In genomic region chr1:19684677-19685076, GRCh38 we compare ENCODE assay signal across 28 cellular contexts. TPM values are rescaled to one million over a fixed set of nuclear protein-coding genes. Genes with fewer than 3 reads are reported as not detected.
"Had no signal": no experiment of that assay in that cellular context is flagged by ENCODE, and none has a peak within 500 bp of the region (broad histone marks: within the 10 kb centered on the region; RNA-seq: fewer than 3 reads in every experiment).

No MANE protein-coding gene starts in this region.

- H3K36me3 ChIP-seq: gastrocnemius medialis, neural progenitor cell, prostate gland, transverse colon, uterus had no signal

- FAIRE-seq: colon, kidney had no signal

- H3K4me3 ChIP-seq: esophagus muscularis mucosa, gastrocnemius medialis, heart left ventricle, hepatocyte, neural progenitor cell, prostate gland, sigmoid colon, transverse colon, upper lobe of right lung, uterus had no signal

- H3K4me1 ChIP-seq: gastrocnemius medialis, prostate gland, sigmoid colon, transverse colon, upper lobe of right lung, uterus had no signal

- H3K4me2 ChIP-seq: hepatocyte, neural progenitor cell had no signal

- H2AFZ ChIP-seq: hepatocyte, neural progenitor cell had no signal

- H3K9ac ChIP-seq: neural progenitor cell had no signal

- DNase-seq: effector CD8-positive, alpha-beta T cell; endodermal cell; foreskin fibroblast; gastrocnemius medialis; kidney; mesenchymal stem cell; naive thymus-derived CD4-positive, alpha-beta T cell; right cardiac atrium; sigmoid colon; stimulated activated CD4-positive, alpha-beta T cell treated with anti-CD3 and anti-CD28 coated beads, Interleukin-2, amount 100 ng/mL, for 24 hours; stimulated activated CD4-positive, alpha-beta T cell treated with anti-CD3 and anti-CD28 coated beads, Interleukin-4, amount 100 ng/mL, for 24 hours; stimulated activated naive CD4-positive, alpha-beta T cell treated with Interleukin-2 at 50 U/mL for 16 hours; substantia nigra; transverse colon; upper lobe of right lung; uterus had no signal

- H3K27ac ChIP-seq: esophagus muscularis mucosa, gastrocnemius medialis, heart left ventricle, hepatocyte, neural progenitor cell, prostate gland, sigmoid colon, transverse colon, upper lobe of right lung, uterus had no signal

- H3K79me2 ChIP-seq: hepatocyte had no signal

- ATAC-seq: gastrocnemius medialis; heart left ventricle; left lobe of liver; naive thymus-derived CD4-positive, alpha-beta T cell; right cardiac atrium; stimulated activated effector memory CD8-positive, alpha-beta T cell treated with anti-CD3 and anti-CD28 coated beads, Interleukin-12 subunit alpha, Interleukin-12 subunit beta, amount 100 ng/mL, for 72 hours; upper lobe of right lung had no signal

- H3K27me3 ChIP-seq: esophagus muscularis mucosa, gastrocnemius medialis, heart left ventricle, hepatocyte, neural progenitor cell, sigmoid colon, transverse colon, upper lobe of right lung, uterus had no signal

- H3K9me3 ChIP-seq: esophagus muscularis mucosa, gastrocnemius medialis, prostate gland, sigmoid colon, transverse colon, upper lobe of right lung, uterus had no signal

RNA-seq across cellular contexts. Expression of gene HTR6, which starts 20.0 kb away (rescaled TPM):
- total RNA-seq: epithelial cell of proximal tubule, esophagus muscularis mucosa, gastrocnemius medialis, heart left ventricle, hepatocyte, kidney, left lobe of liver, lung microvascular endothelial cell, mucosa of gallbladder, prostate gland, right cardiac atrium, sigmoid colon, skeletal muscle tissue, transverse colon, upper lobe of right lung, uterus had no signal
- polyA plus RNA-seq: heart left ventricle, hepatocyte, right cardiac atrium had no signal
